In the genomic region with DNA sequence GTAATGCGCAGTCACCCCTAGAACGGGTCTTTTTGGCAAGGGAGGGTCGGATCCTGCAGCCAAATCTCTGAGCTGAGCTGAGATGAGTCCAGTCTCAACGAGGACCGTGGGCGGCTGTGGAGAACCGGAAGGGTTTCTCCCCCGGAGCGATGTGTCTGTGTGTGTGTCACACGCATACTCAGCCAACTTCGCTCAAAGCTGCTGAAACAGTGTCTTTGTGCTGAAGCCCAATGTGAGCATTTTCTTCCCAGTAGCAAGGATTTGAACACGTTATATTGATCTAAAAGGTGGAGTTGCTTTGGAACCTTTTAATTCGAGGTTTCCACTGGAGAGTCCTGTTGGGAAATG, we compare ENCODE assay signal across 9 cellular contexts. TPM values are rescaled to one million over a fixed set of nuclear protein-coding genes. Genes with fewer than 3 reads are reported as not detected.
DNase-seq lines count a peak whose midpoint lies in the region; ATAC-seq, FAIRE-seq and TF ChIP-seq lines count a peak whose summit lies in the region.
"Had no signal": no experiment of that assay in that cellular context is flagged by ENCODE, and none has a peak within 500 bp of the region (broad histone marks: within the 10 kb centered on the region; RNA-seq: fewer than 3 reads in every experiment).

No MANE protein-coding gene starts in this region.

- peaks cover 10 to 35% of the 10 kb centered on the region in 2 experiments for H3K27me3 ChIP-seq in K562 (ENCODE audit: control insufficient read depth in 2 of 2, insufficient read depth in 2 of 2, low read length in 2 of 2)
- peaks cover 0 to 77% of the 10 kb centered on the region in 2 donors for H3K27me3 ChIP-seq in left lung
- H3K27me3 ChIP-seq in vagina = no peaks in the 10 kb centered on the region

- H3K4me3 Mint-ChIP-seq in stimulated activated naive CD8-positive, alpha-beta T cell treated with anti-CD3 and anti-CD28 coated beads, Interleukin-15, amount 100 ng/mL, for 72 hours = peak overlapping the region in 1 of 2 donors; percentile 74

- no peaks in the 10 kb centered on the region for H3K9me3 ChIP-seq in K562 (replicated peaks; ENCODE audit: control insufficient read depth, insufficient read depth, low read depth, low read length)
- no peaks in the 10 kb centered on the region for H3K9me3 ChIP-seq in left lung
- H3K9me3 ChIP-seq in vagina = no peaks in the 10 kb centered on the region

- peaks cover 73% of the 10 kb centered on the region for H3K27me3 Mint-ChIP-seq in stimulated activated naive CD8-positive, alpha-beta T cell treated with anti-CD3 and anti-CD28 coated beads, Interleukin-15, amount 100 ng/mL, for 72 hours

- CTCF ChIA-PET in K562 (lab: Yijun Ruan, JAX; ENCODE audit: low intra/inter-chr PET ratio) = no interaction called here

- no peak for ATAC-seq in stimulated activated naive CD8-positive, alpha-beta T cell treated with anti-CD3 and anti-CD28 coated beads, Interleukin-15, Interleukin-2, amounts not matched to agents 100 U/mL and 50 U/mL, for 24 hours
- no peak for ATAC-seq in stimulated activated naive CD8-positive, alpha-beta T cell treated with anti-CD3 and anti-CD28 coated beads, Interleukin-15, amount 100 ng/mL, for 72 hours
- ATAC-seq in K562 (no peak), left lung (peak; percentile 6), GM21717 (IDR thresholded peaks at IDR 0.05; ENCODE audit: unreplicated experiment) (no peak)

- no peak overlapping the region for H3K4me3 ChIP-seq in K562
- peak overlapping the region; percentile 48 to 55 for H3K4me3 ChIP-seq in left lung
- H3K4me3 ChIP-seq in vagina = peak overlapping the region; percentile 52 to 54

- H3K9me3 Mint-ChIP-seq in stimulated activated naive CD8-positive, alpha-beta T cell treated with anti-CD3 and anti-CD28 coated beads, Interleukin-15, amount 100 ng/mL, for 72 hours = no peaks in the 10 kb centered on the region

- intact Hi-C loops in K562 (cut with micrococcal nuclease) (no loop called here), left lung (cut with DNase I) (no loop called here), vagina (cut with DNase I) (loop anchor here (5.0 kb wide), 1 partner anchor 686 kb away; no protein-coding TSS in a partner anchor)

- peaks cover 0 to 15% of the 10 kb centered on the region in 2 experiments; a peak in 2 of 5 replicates for H3K4me1 ChIP-seq in K562 (replicated peaks in 1 of 2; ENCODE audit: control insufficient read depth in 2 of 2, insufficient read depth in 2 of 2, low read length in 2 of 2)
- peaks cover 0 to 25% of the 10 kb centered on the region in 2 donors for H3K4me1 ChIP-seq in left lung
- H3K4me1 ChIP-seq in vagina = peaks cover 27% of the 10 kb centered on the region

- FAIRE-seq in K562 (lab: Jason Lieb, UNC) = no peak
- FAIRE-seq: GM12892 had no signal

- WGBS in K562 (ENCODE audit: insufficient coverage, low coverage, missing lambda C conversion rate) = 0% methylated on average over 2 of the region's 13 CpGs

- no peaks in the 10 kb centered on the region for H3K79me2 ChIP-seq in K562 (ENCODE audit: control insufficient read depth, insufficient read depth, low read length)

- TF ChIP-seq POLR2A in K562 (conservative IDR thresholded peaks at IDR 0.05) (no peak), vagina (IDR thresholded peaks at IDR 0.05) (no peak)

- POLR2A ChIA-PET in K562 (lab: Yijun Ruan, JAX) = no interaction called here

- no peaks in the 10 kb centered on the region for H4K20me1 ChIP-seq in K562 (replicated peaks; ENCODE audit: control insufficient read depth, insufficient read depth, low read length)

- BruUV-seq in K562 (replicated peaks; lab: Mats Ljungman, UMichigan) = no TSS peak

- H3K27ac Mint-ChIP-seq in stimulated activated naive CD8-positive, alpha-beta T cell treated with anti-CD3 and anti-CD28 coated beads, Interleukin-15, amount 100 ng/mL, for 72 hours = peak overlapping the region in 1 of 2 donors; percentile 15

- no peak overlapping the region for H3K4me2 ChIP-seq in K562 (ENCODE audit: insufficient read depth, low read length)

- TF ChIP-seq CTCF in K562 (IDR thresholded peaks at IDR 0.05 in 2 of 3, conservative IDR thresholded peaks at IDR 0.05 in 1 of 3; ENCODE audit: insufficient read depth in 2 of 3, low read depth in 1 of 3, low read length in 3 of 3) (no peak), left lung (IDR thresholded peaks at IDR 0.05) (no peak), vagina (IDR thresholded peaks at IDR 0.05) (no peak)

- peaks cover 13% of the 10 kb centered on the region for H3K4me1 Mint-ChIP-seq in stimulated activated naive CD8-positive, alpha-beta T cell treated with anti-CD3 and anti-CD28 coated beads, Interleukin-15, amount 100 ng/mL, for 72 hours

- H3K9ac ChIP-seq in K562 (ENCODE audit: insufficient read depth in 1 of 2, low read depth in 2 of 2, low read length in 2 of 2) = no peak overlapping the region

- H3K27ac ChIP-seq in K562 (ENCODE audit: extremely low read depth, low read depth, low read length) (no peak overlapping the region), left lung (peak overlapping the region; percentile 71 to 78), vagina (peak overlapping the region; percentile 77)

- in situ Hi-C loops in K562 (cut with MboI) = no loop called here
- in situ Hi-C loops in KBM-7 (cut with MboI; ENCODE audit: low pct_unique_long_range_greater_than_20kb, low sequenced_read_pairs) = loop anchor here (10.0 to 25.0 kb wide), 2 partner anchors 184 to 526 kb away; no protein-coding TSS in a partner anchor

- no peak for TF ChIP-seq RAD21 in K562 (CRISPR knock-in tag; conservative IDR thresholded peaks at IDR 0.05 in 1 of 2, IDR thresholded peaks at IDR 0.05 in 1 of 2)

- no peaks in the 10 kb centered on the region for H3K36me3 ChIP-seq in K562 (ENCODE audit: control insufficient read depth, insufficient read depth, low read length)
- H3K36me3 ChIP-seq in left lung = peaks cover 0 to 4% of the 10 kb centered on the region in 2 donors
- no peaks in the 10 kb centered on the region for H3K36me3 ChIP-seq in vagina

- H2AFZ ChIP-seq in K562 (ENCODE audit: low read depth, low read length) = no peak overlapping the region

- peak; percentile 35 for DNase-seq in stimulated activated naive CD8-positive, alpha-beta T cell treated with anti-CD3 and anti-CD28 coated beads, Interleukin-15, Interleukin-2, amounts not matched to agents 100 U/mL and 50 U/mL, for 24 hours
- no peak for DNase-seq in stimulated activated naive CD8-positive, alpha-beta T cell treated with anti-CD3 and anti-CD28 coated beads, Interleukin-15, amount 100 ng/mL, for 72 hours
- DNase-seq in K562 (ENCODE audit: extremely low read depth in 1 of 4, low spot score in 3 of 4) = peak in 1 of 4 experiments; percentile 14
- peak in 1 of 2 donors; percentile 62 for DNase-seq in left lung
- no peak for DNase-seq in vagina (ENCODE audit: extremely low spot score in 2 of 2)
- no peak for DNase-seq in KBM-7
- DNase-seq in hippocampal formation (lab: John Stamatoyannopoulos, UW) = no peak

- no peak for TF ChIP-seq EP300 in K562 (IDR thresholded peaks at IDR 0.05; ENCODE audit: low read length)

- no peaks in the 10 kb centered on the region for H3K9me1 ChIP-seq in K562 (ENCODE audit: control insufficient read depth, insufficient read depth, low read length)

TF ChIP-seq in K562, 482 proteins besides CTCF, POLR2A, EP300 and RAD21:
- TF ChIP-seq SNRNP70 (optimal IDR thresholded peaks at IDR 0.05; ENCODE audit: low read depth, low read length) (no peak), EGR1 (conservative IDR thresholded peaks at IDR 0.05) (peak; percentile 53)

RNA-seq across cellular contexts. Expression of a gene that starts 1.4 kb away (rescaled TPM):
- 0.14 and 0.19 TPM in 2 replicates for total RNA-seq in K562 (2011; cell fraction: chromatin; rRNA removed; ENCODE audit: low replicate concordance)
- total RNA-seq in K562 (2011; cell fraction: nucleolus; rRNA removed) = 0.13 and 0.33 TPM in 2 replicates
- total RNA-seq in K562 (2011; cell fraction: nucleoplasm; rRNA removed) = not detected in 2 replicates
- not detected in 2 replicates for total RNA-seq in K562 (2014; rRNA removed)
- not detected in 2 replicates for total RNA-seq in K562 (2014; rRNA removed; fragmentation: Illumina TruSeq; extraction: Trizol)
- total RNA-seq in K562 (2015; rRNA removed; fragmentation: Illumina TruSeq; extraction: Trizol) = not detected in 2 replicates
- total RNA-seq in K562 (2021) = 0.04 and 0.09 TPM in 2 replicates
- not detected in 2 replicates for polyA plus RNA-seq in K562 (2011; rRNA removed)
- 0.01 and 0.03 TPM in 2 replicates for polyA plus RNA-seq in K562 (2011; cell fraction: cytosol; rRNA removed)
- 0.01 TPM in 1 of 2 replicates, not detected in the other for polyA plus RNA-seq in K562 (2011; cell fraction: nucleus; rRNA removed)
- polyA plus RNA-seq in K562 (2012) = 0.01 TPM in 2 replicates
- not detected in 2 replicates for polyA plus RNA-seq in K562 (2014; fragmentation: Illumina TruSeq; extraction: Trizol)
- under 1 TPM in 1 of 2 experiments, not detected in 1; under 0.01 TPM for polyA plus RNA-seq in K562 (2014; fragmentation: Nextera tagmentation; extraction: Ambion mirVana)
- polyA plus RNA-seq in K562 (2014; rRNA removed) = not detected in 2 replicates
- not detected in 2 replicates for polyA minus RNA-seq in K562 (2011; rRNA and poly(A)+ RNA removed)
- not detected in 2 replicates for polyA minus RNA-seq in K562 (2011; cell fraction: cytosol; rRNA and poly(A)+ RNA removed)
- polyA minus RNA-seq in K562 (2011; cell fraction: nucleus; rRNA and poly(A)+ RNA removed) = 0.13 TPM in 1 of 2 replicates, not detected in the other
- 10 to 100 TPM; 36.3 to 59.8 TPM for total RNA-seq in left lung
- 32.9 TPM for total RNA-seq in vagina

Comparison
In these comparisons a context has a peak if more than half of its experiments do, and no peak if none do; other contexts are left out.
1. RNA of a gene that starts 1.4 kb away (total RNA-seq): 36.3 to 59.8 TPM in left lung and 32.9 TPM in vagina (single experiment); 0.04 to 0.33 TPM in K562; every median in the first group is over 10 times any median in the second.